ENCODE assay signal across 14 cellular contexts in genomic region chr16:12646098-12646489, GRCh38.
DNase-seq lines count a peak whose midpoint lies in the region; ATAC-seq, FAIRE-seq and TF ChIP-seq lines count a peak whose summit lies in the region.
"Had no signal": no experiment of that assay in that cellular context is flagged by ENCODE, and none has a peak within 500 bp of the region (broad histone marks: within the 10 kb centered on the region; RNA-seq: fewer than 3 reads in every experiment).

No MANE protein-coding gene starts in this region.

- dilution Hi-C loops in endothelial cell of umbilical vein (cut with MboI; ENCODE audit: extremely low pct_ligation_motif_present, low sequenced_read_pairs) = no loop called here

- ATAC-seq in A549 = no peak
- no peak for ATAC-seq in aorta (ENCODE audit: low FRiP score)
- ATAC-seq: GM23338 had no signal

- POLR2A ChIA-PET in A549 (lab: Yijun Ruan, JAX) = no interaction called here
- POLR2A ChIA-PET in activated CD4-positive, alpha-beta memory T cell treated with anti-CD3 and anti-CD28 coated beads, Interleukin-2, amount 10 ng/mL, durations not matched to agents 7 days and 5 days (lab: Charles Lee) = interaction anchor here (0.9 to 1.4 kb wide), 6 partner anchors 104 to 157 kb away, joined by 3 to 5 read pairs (median 4); partner anchors contain the start of gene CPPED1
- POLR2A ChIA-PET in endothelial cell of umbilical vein (lab: Charles Lee) = interaction anchor here (1.3 kb wide), 1 partner anchor 29 kb away, joined by 3 read pairs; no protein-coding TSS in a partner anchor

- H3K27me3 Mint-ChIP-seq in activated CD4-positive, alpha-beta memory T cell treated with anti-CD3 and anti-CD28 coated beads, Interleukin-2, amount 10 ng/mL, durations not matched to agents 7 days and 5 days = peaks cover 3% of the 10 kb centered on the region
- H3K27me3 Mint-ChIP-seq in osteocyte (ENCODE audit: unreplicated experiment) = peaks cover 14% of the 10 kb centered on the region

- TF ChIP-seq EP300 in A549 (IDR thresholded peaks at IDR 0.05) = no peak

- H3K27ac ChIP-seq in A549 (peak overlapping the region; percentile 42 to 69; a peak in 4 of 6 replicates), endothelial cell of umbilical vein (ENCODE audit: insufficient read depth, low read depth, low read length) (peak overlapping the region; percentile 67), aorta (ENCODE audit: low read depth in 1 of 2, low read length in 2 of 2) (no peak overlapping the region)
- H3K27ac ChIP-seq in BLaER1 treated with 17β-estradiol and CSF1 and Interleukin-3, amounts not matched to agents 10 nM and 100 nM = peak overlapping the region in 1 of 11 experiments; percentile 37; a peak in 1 of 22 replicates
- H3K27ac ChIP-seq: HL-60, thoracic aorta had no signal

- H3K36me3 Mint-ChIP-seq in activated CD4-positive, alpha-beta memory T cell treated with anti-CD3 and anti-CD28 coated beads, Interleukin-2, amount 10 ng/mL, durations not matched to agents 7 days and 5 days (ENCODE audit: low read depth) = peaks cover 11% of the 10 kb centered on the region
- no peaks in the 10 kb centered on the region for H3K36me3 Mint-ChIP-seq in osteocyte (ENCODE audit: unreplicated experiment)
- H3K36me3 Mint-ChIP-seq: brain had no signal

- no peaks in the 10 kb centered on the region for H4K20me1 ChIP-seq in BLaER1 treated with 17β-estradiol and CSF1 and Interleukin-3, amounts not matched to agents 10 nM and 100 nM
- H4K20me1 ChIP-seq in endothelial cell of umbilical vein (replicated peaks; ENCODE audit: control insufficient read depth, extremely low read depth, insufficient read depth, low read length) = no peaks in the 10 kb centered on the region

- TF ChIP-seq CTCF in A549 (IDR thresholded peaks at IDR 0.05) (no peak), endothelial cell of umbilical vein (IDR thresholded peaks at IDR 0.05; ENCODE audit: extremely low read depth in 1 of 2, insufficient read depth in 1 of 2, low read depth in 1 of 2, low read length in 2 of 2) (no peak), osteocyte (IDR thresholded peaks at IDR 0.05) (no peak)

- H3K9me3 ChIP-seq in A549 = no peaks in the 10 kb centered on the region
- peaks cover 0 to 14% (median 0%) of the 10 kb centered on the region in 11 experiments; a peak in 2 of 22 replicates for H3K9me3 ChIP-seq in BLaER1 treated with 17β-estradiol and CSF1 and Interleukin-3, amounts not matched to agents 10 nM and 100 nM (replicated peaks in 1 of 11)
- no peaks in the 10 kb centered on the region for H3K9me3 ChIP-seq in endothelial cell of umbilical vein (replicated peaks; ENCODE audit: control insufficient read depth, insufficient read depth, low read length)
- H3K9me3 ChIP-seq in aorta (ENCODE audit: control insufficient read depth, low read length) = peaks cover 2% of the 10 kb centered on the region
- H3K9me3 ChIP-seq: thoracic aorta had no signal

- H3K4me2 ChIP-seq in A549 (peak overlapping the region; percentile 56; the same call in 2 of the 3 replicates), endothelial cell of umbilical vein (ENCODE audit: insufficient read depth, low read length) (peak overlapping the region; percentile 45)
- peak overlapping the region; percentile 54 to 85 (median 69); a peak in 20 of 22 replicates for H3K4me2 ChIP-seq in BLaER1 treated with 17β-estradiol and CSF1 and Interleukin-3, amounts not matched to agents 10 nM and 100 nM
- H3K4me2 ChIP-seq: GM23338 had no signal

- DNase-seq in A549 (ENCODE audit: low read depth in 1 of 2, low spot score in 1 of 2) (no peak), endothelial cell of umbilical vein (ENCODE audit: low read depth, low spot score) (no peak), aorta (no peak), osteocyte (ENCODE audit: extremely low spot score, unreplicated experiment) (no peak)
- no peak for DNase-seq in activated CD4-positive, alpha-beta memory T cell treated with anti-CD3 and anti-CD28 coated beads, Interleukin-2, amount 10 ng/mL, durations not matched to agents 7 days and 5 days
- DNase-seq in stimulated activated CD4-positive, alpha-beta T cell treated with anti-CD3 and anti-CD28 coated beads, Interleukin-4, amount 100 ng/mL, for 4 hours = no peak
- DNase-seq: activated gamma-delta T cell, NCI-H524 treated with DMSO at 0.1 percent for 48 hours, SIG-M5 had no signal

- FAIRE-seq in A549 (lab: Jason Lieb, UNC) (no peak), endothelial cell of umbilical vein (lab: Jason Lieb, UNC) (no peak)

- peaks cover 20% of the 10 kb centered on the region for H3K4me1 Mint-ChIP-seq in activated CD4-positive, alpha-beta memory T cell treated with anti-CD3 and anti-CD28 coated beads, Interleukin-2, amount 10 ng/mL, durations not matched to agents 7 days and 5 days
- H3K4me1 Mint-ChIP-seq in osteocyte (ENCODE audit: unreplicated experiment) = peaks cover 9% of the 10 kb centered on the region
- H3K4me1 Mint-ChIP-seq: brain, GM23338 had no signal

- H3K27ac Mint-ChIP-seq in activated CD4-positive, alpha-beta memory T cell treated with anti-CD3 and anti-CD28 coated beads, Interleukin-2, amount 10 ng/mL, durations not matched to agents 7 days and 5 days = peak overlapping the region; percentile 87
- H3K27ac Mint-ChIP-seq in osteocyte (ENCODE audit: unreplicated experiment) = no peak overlapping the region
- H3K27ac Mint-ChIP-seq: GM23338 had no signal

- H3K4me1 ChIP-seq in A549 (peaks cover 31% of the 10 kb centered on the region), endothelial cell of umbilical vein (ENCODE audit: control insufficient read depth, extremely low read depth, insufficient read depth, low read length) (peaks cover 29% of the 10 kb centered on the region), aorta (ENCODE audit: control insufficient read depth in 1 of 2, insufficient read depth in 2 of 2, low read length in 2 of 2) (no peaks in the 10 kb centered on the region)
- peaks cover 17 to 20% (median 19%) of the 10 kb centered on the region in 10 experiments for H3K4me1 ChIP-seq in BLaER1 treated with 17β-estradiol and CSF1 and Interleukin-3, amounts not matched to agents 10 nM and 100 nM

- H2AFZ ChIP-seq in endothelial cell of umbilical vein (ENCODE audit: low read depth, low read length) = no peak overlapping the region
- H2AFZ ChIP-seq: GM23338 had no signal

- no peaks in the 10 kb centered on the region for H3K9me1 ChIP-seq in endothelial cell of umbilical vein (replicated peaks; ENCODE audit: control insufficient read depth, extremely low read depth, insufficient read depth, low read length)

- H3K4me3 ChIP-seq in A549 = no peak overlapping the region
- no peak overlapping the region for H3K4me3 ChIP-seq in BLaER1 treated with 17β-estradiol and CSF1 and Interleukin-3, amounts not matched to agents 10 nM and 100 nM
- no peak overlapping the region for H3K4me3 ChIP-seq in endothelial cell of umbilical vein (replicated peaks in 1 of 3; ENCODE audit: insufficient read depth in 1 of 3, low read depth in 1 of 3, low read length in 3 of 3)
- H3K4me3 ChIP-seq in aorta (ENCODE audit: low read length in 2 of 2) = no peak overlapping the region
- H3K4me3 ChIP-seq: GM23338, thoracic aorta had no signal

- H3K9ac ChIP-seq in BLaER1 treated with 17β-estradiol and CSF1 and Interleukin-3, amounts not matched to agents 10 nM and 100 nM = no peak overlapping the region
- peak overlapping the region; percentile 27 for H3K9ac ChIP-seq in endothelial cell of umbilical vein (replicated peaks; ENCODE audit: extremely low read depth, insufficient read depth, low read length)

- CTCF ChIA-PET in A549 (lab: Yijun Ruan, JAX) = interaction anchor here (1.6 kb wide), 1 partner anchor 73 kb away, joined by 4 read pairs; no protein-coding TSS in a partner anchor
- CTCF ChIA-PET in activated CD4-positive, alpha-beta memory T cell treated with anti-CD3 and anti-CD28 coated beads, Interleukin-2, amount 10 ng/mL, durations not matched to agents 7 days and 5 days (lab: Charles Lee) = interaction anchor here (1.4 kb wide), 1 partner anchor 73 kb away, joined by 3 read pairs; no protein-coding TSS in a partner anchor
- CTCF ChIA-PET in endothelial cell of umbilical vein (lab: Charles Lee) = interaction anchor here (1.1 kb wide), 2 partner anchors 72 to 73 kb away, joined by 3 to 4 read pairs; no protein-coding TSS in a partner anchor

- H3K36me3 ChIP-seq in BLaER1 treated with 17β-estradiol and CSF1 and Interleukin-3, amounts not matched to agents 10 nM and 100 nM = no peaks in the 10 kb centered on the region
- H3K36me3 ChIP-seq in endothelial cell of umbilical vein (ENCODE audit: control insufficient read depth in 2 of 2, extremely low read depth in 1 of 2, insufficient read depth in 2 of 2, low read length in 2 of 2) (no peaks in the 10 kb centered on the region), aorta (ENCODE audit: control insufficient read depth in 1 of 2, insufficient read depth in 2 of 2, low read length in 1 of 2) (no peaks in the 10 kb centered on the region)
- H3K36me3 ChIP-seq: thoracic aorta had no signal

- intact Hi-C loops in endothelial cell of umbilical vein (cut with micrococcal nuclease) = loop anchor here (1.0 to 10.0 kb wide), 6 partner anchors 30 to 551 kb away; no protein-coding TSS in a partner anchor
- intact Hi-C loops in aorta (cut with DNase I) = no loop called here

- TSS peak; percentile 63 for BruUV-seq in endothelial cell of umbilical vein (replicated peaks; lab: Mats Ljungman, UMichigan)

- TF ChIP-seq RAD21 in A549 (conservative IDR thresholded peaks at IDR 0.05 in 1 of 2, IDR thresholded peaks at IDR 0.05 in 1 of 2) = no peak

- no peak for TF ChIP-seq POLR2A in A549 (IDR thresholded peaks at IDR 0.05; ENCODE audit: low read length)
- no peak for TF ChIP-seq POLR2A in endothelial cell of umbilical vein (IDR thresholded peaks at IDR 0.05; ENCODE audit: low read depth, low read length)

- H3K79me2 ChIP-seq in endothelial cell of umbilical vein (ENCODE audit: control insufficient read depth, insufficient read depth, low read length) = no peaks in the 10 kb centered on the region

- H3K4me3 Mint-ChIP-seq in activated CD4-positive, alpha-beta memory T cell treated with anti-CD3 and anti-CD28 coated beads, Interleukin-2, amount 10 ng/mL, durations not matched to agents 7 days and 5 days = no peak overlapping the region
- no peak overlapping the region for H3K4me3 Mint-ChIP-seq in osteocyte (ENCODE audit: unreplicated experiment)
- H3K4me3 Mint-ChIP-seq: brain, GM23338 had no signal

- no peaks in the 10 kb centered on the region for H3K27me3 ChIP-seq in BLaER1 treated with 17β-estradiol and CSF1 and Interleukin-3, amounts not matched to agents 10 nM and 100 nM
- no peaks in the 10 kb centered on the region for H3K27me3 ChIP-seq in endothelial cell of umbilical vein (ENCODE audit: control insufficient read depth in 2 of 2, insufficient read depth in 2 of 2, low read length in 2 of 2)
- H3K27me3 ChIP-seq in aorta (ENCODE audit: control insufficient read depth in 1 of 2, insufficient read depth in 2 of 2, low read length in 1 of 2) = no peaks in the 10 kb centered on the region

- H3K9me3 Mint-ChIP-seq in activated CD4-positive, alpha-beta memory T cell treated with anti-CD3 and anti-CD28 coated beads, Interleukin-2, amount 10 ng/mL, durations not matched to agents 7 days and 5 days = peaks cover 9% of the 10 kb centered on the region
- no peaks in the 10 kb centered on the region for H3K9me3 Mint-ChIP-seq in osteocyte (ENCODE audit: unreplicated experiment)
- H3K9me3 Mint-ChIP-seq: GM23338 had no signal

- 82% methylated on average over 4 of the region's 4 CpGs for WGBS in A549 (ENCODE audit: missing lambda C conversion rate)
- 67 to 72% methylated on average over 4 of the region's 4 CpGs for whole genome bisulfite sequencing in aorta, 2 donors

Comparison
In these comparisons a context has a peak if more than half of its experiments do, and no peak if none do; other contexts are left out.
1. H3K27ac ChIP-seq: peak in A549 (2 of 2) and endothelial cell of umbilical vein (single experiment); none in aorta (0 of 2).
2. Peak in every context shown above with its lines, with median percentiles within 50 percentile points of each other: H3K4me2 ChIP-seq.